In genomic region chr7:121205777-121206176, GRCh38 we compare ENCODE assay signal across 21 cellular contexts.
"Had no signal": no experiment of that assay in that cellular context is flagged by ENCODE, and none has a peak within 500 bp of the region (broad histone marks: within the 10 kb centered on the region; RNA-seq: fewer than 3 reads in every experiment).

No MANE protein-coding gene starts in this region.

- H3K4me2 ChIP-seq: KMS-11 had no signal

- H3K9me3 ChIP-seq: SJSA1 had no signal

- H3K4me1 ChIP-seq: SJSA1 had no signal

- H3K36me3 ChIP-seq: SJSA1 had no signal

- H3K27ac ChIP-seq: KMS-11, SJSA1, SK-N-MC had no signal

- H3K4me3 ChIP-seq: K562, SJSA1, SK-N-MC had no signal

- H3K27me3 ChIP-seq: SJSA1 had no signal

- DNase-seq: Kasumi-1, MV-4-11, NCI-H1048, NCI-H1105, NCI-H1417, NCI-H1436 treated with DMSO at 0.1 percent for 48 hours, NCI-H1694, NCI-H187 treated with DMSO at 0.1 percent for 48 hours, NCI-H2029 treated with DMSO at 0.1 percent for 48 hours, NCI-H2171 treated with DMSO at 0.1 percent for 48 hours, NCI-H345, NCI-H446 treated with DMSO at 0.1 percent for 48 hours, NCI-H526 treated with DMSO at 0.1 percent for 48 hours, NCI-H774, Right ventricle myocardium superior, RPMI8226, SIG-M5 had no signal

- ATAC-seq: K562 had no signal

- H3K9ac ChIP-seq: KMS-11 had no signal
